26 cellular contexts compared by ENCODE assay signal in the genomic region with DNA sequence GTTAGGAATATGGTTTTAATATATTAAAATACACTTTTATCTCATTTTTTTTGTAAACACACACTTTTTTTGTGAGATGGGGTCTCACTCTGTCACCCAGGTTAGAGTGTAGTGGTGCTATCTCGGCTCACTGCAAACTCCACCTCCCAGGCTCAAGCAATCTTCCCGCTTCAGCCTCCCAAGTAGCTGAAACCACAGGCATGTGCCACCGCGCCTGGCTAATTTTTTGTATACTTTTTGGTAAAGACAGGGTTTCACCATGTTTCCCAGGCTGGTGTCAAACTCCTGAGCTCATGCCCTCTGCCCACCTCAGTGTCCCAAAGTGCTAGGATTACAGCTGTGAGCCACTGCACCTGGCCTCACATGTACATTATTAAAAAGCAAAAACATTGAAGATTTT. TPM values are rescaled to one million over a fixed set of nuclear protein-coding genes. Genes with fewer than 3 reads are reported as not detected.
"Had no signal": no experiment of that assay in that cellular context is flagged by ENCODE, and none has a peak within 500 bp of the region (broad histone marks: within the 10 kb centered on the region; RNA-seq: fewer than 3 reads in every experiment).

No MANE protein-coding gene starts in this region.

- H3K4me3 ChIP-seq: ascending aorta, coronary artery, dorsolateral prefrontal cortex, gastrocnemius medialis, heart right ventricle, hepatocyte had no signal

- H3K27ac ChIP-seq: ascending aorta, brain microvascular endothelial cell, coronary artery, dorsolateral prefrontal cortex, foreskin keratinocyte, gastrocnemius medialis, heart right ventricle, hepatocyte had no signal

- ATAC-seq: activated CD4-positive, alpha-beta T cell treated with anti-CD3 and anti-CD28 coated beads for 36 hours; activated CD8-positive, alpha-beta memory T cell treated with anti-CD3 and anti-CD28 coated beads, Interleukin-2, amount 10 ng/mL, durations not matched to agents 7 days and 5 days; activated CD8-positive, alpha-beta T cell treated with anti-CD3 and anti-CD28 coated beads, Interleukin-2, amount 10 ng/mL, durations not matched to agents 7 days and 5 days; activated naive CD4-positive, alpha-beta T cell treated with anti-CD3 and anti-CD28 coated beads, Interleukin-2, amount 50 U/mL, for 72 hours; esophagus mucosa; foreskin keratinocyte; gastrocnemius medialis; heart right ventricle had no signal

- H3K4me1 ChIP-seq: ascending aorta, gastrocnemius medialis had no signal

- DNase-seq: activated CD4-positive, alpha-beta memory T cell treated with anti-CD3 and anti-CD28 coated beads for 36 hours; activated CD4-positive, alpha-beta T cell treated with anti-CD3 and anti-CD28 coated beads for 36 hours; activated CD4-positive, alpha-beta T cell treated with anti-CD3 and anti-CD28 coated beads, Interleukin-2, amount 10 ng/mL, durations not matched to agents 24 days and 14 days; activated CD4-positive, CD25-positive, alpha-beta regulatory T cell; activated CD4-positive, CD25-positive, alpha-beta regulatory T cell treated with anti-CD3 and anti-CD28 coated beads, Interleukin-2, amount 50 U/mL, for 72 hours; activated CD8-positive, alpha-beta memory T cell treated with anti-CD3 and anti-CD28 coated beads, Interleukin-2, amount 10 ng/mL, durations not matched to agents 7 days and 5 days; activated CD8-positive, alpha-beta memory T cell treated with anti-CD3 and anti-CD28 coated beads, Interleukin-2, amount 50 U/mL, for 4 hours; activated CD8-positive, alpha-beta T cell treated with anti-CD3 and anti-CD28 coated beads, Interleukin-2, amount 10 ng/mL, durations not matched to agents 7 days and 5 days; activated effector memory CD4-positive, alpha-beta T cell treated with anti-CD3 and anti-CD28 coated beads, Interleukin-2, amount 50 U/mL, for 16 hours; activated naive CD4-positive, alpha-beta T cell treated with anti-CD3 and anti-CD28 coated beads, Interleukin-2, amount 10 ng/mL, durations not matched to agents 7 days and 5 days; activated naive CD8-positive, alpha-beta T cell treated with anti-CD3 and anti-CD28 coated beads, Interleukin-2, amount 10 ng/mL, durations not matched to agents 7 days and 5 days; activated T-cell treated with anti-CD3 and anti-CD28 coated beads, Interleukin-2, amount 50 U/mL, for 1 hour; activated T-cell treated with anti-CD3 and anti-CD28 coated beads, Interleukin-2, amount 50 U/mL, for 48 hours; brain microvascular endothelial cell; dorsolateral prefrontal cortex; effector memory CD4-positive, alpha-beta T cell; endodermal cell; foreskin keratinocyte; gastrocnemius medialis; heart right ventricle; T-helper 2 cell had no signal

- H3K36me3 ChIP-seq: ascending aorta, brain microvascular endothelial cell, gastrocnemius medialis, heart right ventricle had no signal

- H3K9me3 ChIP-seq: ascending aorta, gastrocnemius medialis had no signal

- H3K27me3 ChIP-seq: ascending aorta, brain microvascular endothelial cell, foreskin keratinocyte, gastrocnemius medialis, heart right ventricle, hepatocyte had no signal

RNA-seq across cellular contexts. Expression of a gene that starts 10.8 kb away (rescaled TPM):
- total RNA-seq: ascending aorta, foreskin keratinocyte had no signal
